33 cellular contexts compared by ENCODE assay signal in the genomic region with DNA sequence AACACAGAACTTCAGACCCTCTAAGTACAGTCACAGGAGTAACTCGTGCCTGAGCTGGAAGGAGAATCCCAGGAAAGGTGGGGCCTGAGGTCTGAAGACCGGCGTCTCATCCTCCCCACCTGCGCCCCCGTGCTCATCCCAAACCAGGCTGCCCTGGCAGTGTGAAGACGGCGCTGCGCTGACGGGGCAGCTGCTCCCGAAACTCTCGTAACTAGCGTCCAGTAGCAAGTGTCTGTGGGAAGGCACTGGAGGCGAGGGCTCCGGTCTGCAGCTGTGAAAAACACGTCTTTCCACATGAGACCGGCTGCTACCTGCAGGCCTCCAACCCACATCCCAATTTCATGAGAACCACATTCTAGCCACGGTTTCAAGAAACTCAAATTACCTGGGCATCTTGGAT.
"Had no signal": no experiment of that assay in that cellular context is flagged by ENCODE, and none has a peak within 500 bp of the region (broad histone marks: within the 10 kb centered on the region; RNA-seq: fewer than 3 reads in every experiment).

No MANE protein-coding gene starts in this region.

- DNase-seq: Karpas-422, Kasumi-1, KG1, MG63, MM.1S, MV-4-11, NCI-H1048, NCI-H1092, NCI-H1092 treated with DMSO at 0.1 percent for 48 hours, NCI-H1105, NCI-H1105 treated with DMSO at 0.1 percent for 48 hours, NCI-H1436, NCI-H1436 treated with DMSO at 0.1 percent for 48 hours, NCI-H146, NCI-H1694, NCI-H1694 treated with DMSO at 0.1 percent for 48 hours, NCI-H187, NCI-H187 treated with DMSO at 0.1 percent for 48 hours, NCI-H1930, NCI-H2029, NCI-H2029 treated with DMSO at 0.1 percent for 48 hours, NCI-H2081, NCI-H2081 treated with DMSO at 0.1 percent for 48 hours, NCI-H2107, NCI-H2171, NCI-H2227 treated with DMSO at 0.1 percent for 48 hours, NCI-H226, NCI-H345, NCI-H446, NCI-H446 treated with DMSO at 0.1 percent for 48 hours, NCI-H510A, NCI-H510A treated with DMSO at 0.1 percent for 48 hours had no signal

- H3K9ac ChIP-seq: KMS-11 had no signal

- H3K9me3 ChIP-seq: MG63 had no signal

- H3K27ac ChIP-seq: KMS-11 had no signal

- H3K4me2 ChIP-seq: KMS-11 had no signal

- H3K36me3 ChIP-seq: MG63 had no signal

- H3K4me3 ChIP-seq: MG63 had no signal

- H3K27me3 ChIP-seq: MG63 had no signal
